9 cellular contexts compared by ENCODE assay signal in the genomic region with DNA sequence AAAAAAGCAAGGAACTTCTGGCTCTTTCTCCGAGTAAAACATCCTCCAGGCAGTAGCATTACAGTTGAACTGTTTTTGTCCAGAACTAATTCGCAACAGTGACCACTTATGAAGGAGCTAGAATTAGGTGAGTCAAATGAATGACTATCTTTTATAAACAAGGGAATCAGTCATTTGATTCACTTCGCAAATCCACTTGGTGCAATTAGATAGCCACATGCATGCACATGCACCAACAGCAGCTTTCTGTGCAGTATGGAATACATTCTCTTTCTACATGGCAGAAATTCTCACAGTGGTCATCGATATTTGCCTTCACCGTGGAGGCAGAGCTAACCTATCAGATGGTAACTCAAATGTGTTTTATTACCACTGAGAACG.
DNase-seq lines count a peak whose midpoint lies in the region; ATAC-seq lines count a peak whose summit lies in the region.
"Had no signal": no experiment of that assay in that cellular context is flagged by ENCODE, and none has a peak within 500 bp of the region (broad histone marks: within the 10 kb centered on the region; RNA-seq: fewer than 3 reads in every experiment).

No MANE protein-coding gene starts in this region.

- H3K4me1 ChIP-seq in BLaER1 treated with 17β-estradiol and CSF1 and Interleukin-3, amounts not matched to agents 10 nM and 100 nM: peaks cover 15 to 29% (median 22%) of the 10 kb centered on the region in 10 experiments

- H3K4me2 ChIP-seq in BLaER1 treated with 17β-estradiol and CSF1 and Interleukin-3, amounts not matched to agents 10 nM and 100 nM: peak overlapping the region; percentile 69 to 91 (median 81)

- peaks cover 26% of the 10 kb centered on the region for H3K4me1 Mint-ChIP-seq in central memory CD8-positive, alpha-beta T cell
- peaks cover 36 to 55% of the 10 kb centered on the region in 2 donors for H3K4me1 Mint-ChIP-seq in natural killer cell treated with Interleukin-12 subunit alpha and Interleukin-12 subunit beta and Interleukin-15 and Interleukin-18, amount 100 ng/mL, for 72 hours (ENCODE audit: low read depth in 2 of 2)
- H3K4me1 Mint-ChIP-seq: nephron progenitor cell had no signal

- peaks cover 0 to 24% (median 7%) of the 10 kb centered on the region in 11 experiments; a peak in 6 of 22 replicates for H3K36me3 ChIP-seq in BLaER1 treated with 17β-estradiol and CSF1 and Interleukin-3, amounts not matched to agents 10 nM and 100 nM

- H3K9me3 ChIP-seq in BLaER1 treated with 17β-estradiol and CSF1 and Interleukin-3, amounts not matched to agents 10 nM and 100 nM (replicated peaks in 1 of 11): no peaks in the 10 kb centered on the region

- peak overlapping the region in 5 of 10 experiments; percentile 37 to 60 (median 47); a peak in 8 of 20 replicates for H3K4me3 ChIP-seq in BLaER1 treated with 17β-estradiol and CSF1 and Interleukin-3, amounts not matched to agents 10 nM and 100 nM

- no peaks in the 10 kb centered on the region for H3K27me3 Mint-ChIP-seq in central memory CD8-positive, alpha-beta T cell
- no peaks in the 10 kb centered on the region for H3K27me3 Mint-ChIP-seq in natural killer cell treated with Interleukin-12 subunit alpha and Interleukin-12 subunit beta and Interleukin-15 and Interleukin-18, amount 100 ng/mL, for 72 hours

- H3K27ac Mint-ChIP-seq in central memory CD8-positive, alpha-beta T cell (ENCODE audit: low read depth): peak overlapping the region; percentile 83
- H3K27ac Mint-ChIP-seq in natural killer cell treated with Interleukin-12 subunit alpha and Interleukin-12 subunit beta and Interleukin-15 and Interleukin-18, amount 100 ng/mL, for 72 hours: peak overlapping the region; percentile 82 to 94

- peak overlapping the region in 5 of 11 experiments; percentile 46 to 75 (median 57); a peak in 5 of 22 replicates for H3K9ac ChIP-seq in BLaER1 treated with 17β-estradiol and CSF1 and Interleukin-3, amounts not matched to agents 10 nM and 100 nM

- no peaks in the 10 kb centered on the region for H3K27me3 ChIP-seq in BLaER1 treated with 17β-estradiol and CSF1 and Interleukin-3, amounts not matched to agents 10 nM and 100 nM

- no peaks in the 10 kb centered on the region for H4K20me1 ChIP-seq in BLaER1 treated with 17β-estradiol and CSF1 and Interleukin-3, amounts not matched to agents 10 nM and 100 nM

- no peak for DNase-seq in central memory CD8-positive, alpha-beta T cell (ENCODE audit: low spot score in 2 of 2)
- no peak for DNase-seq in natural killer cell treated with Interleukin-12 subunit alpha and Interleukin-12 subunit beta and Interleukin-15 and Interleukin-18, amount 100 ng/mL, for 72 hours (ENCODE audit: low spot score)
- no peak for DNase-seq in DMS114 treated with DMSO at 0.1 percent for 48 hours (lab: John Stamatoyannopoulos, UW; ENCODE audit: unreplicated experiment)
- DNase-seq in GF-D8 (lab: John Stamatoyannopoulos, UW): no peak
- no peak for DNase-seq in activated CD4-positive, CD25-positive, alpha-beta regulatory T cell (lab: John Stamatoyannopoulos, UW)
- DNase-seq: nephron progenitor cell had no signal

- peak; percentile 4 for ATAC-seq in HG03378 (IDR thresholded peaks at IDR 0.05; ENCODE audit: unreplicated experiment)
- peak; percentile 21 for ATAC-seq in central memory CD8-positive, alpha-beta T cell (replicated peaks; ENCODE audit: extremely low read depth, poor library complexity, severe bottlenecking)
- ATAC-seq in natural killer cell treated with Interleukin-12 subunit alpha and Interleukin-12 subunit beta and Interleukin-15 and Interleukin-18, amount 100 ng/mL, for 72 hours: no peak
- ATAC-seq in HG03108 (IDR thresholded peaks at IDR 0.05; ENCODE audit: unreplicated experiment): no peak

- H3K9me3 Mint-ChIP-seq in central memory CD8-positive, alpha-beta T cell: no peaks in the 10 kb centered on the region
- no peaks in the 10 kb centered on the region for H3K9me3 Mint-ChIP-seq in natural killer cell treated with Interleukin-12 subunit alpha and Interleukin-12 subunit beta and Interleukin-15 and Interleukin-18, amount 100 ng/mL, for 72 hours
- H3K9me3 Mint-ChIP-seq: nephron progenitor cell had no signal

- peak overlapping the region in 10 of 11 experiments; percentile 61 to 84 (median 72); a peak in 20 of 22 replicates for H3K27ac ChIP-seq in BLaER1 treated with 17β-estradiol and CSF1 and Interleukin-3, amounts not matched to agents 10 nM and 100 nM

- peaks cover 10% of the 10 kb centered on the region for H3K36me3 Mint-ChIP-seq in central memory CD8-positive, alpha-beta T cell (ENCODE audit: insufficient read depth)
- peaks cover 36% of the 10 kb centered on the region for H3K36me3 Mint-ChIP-seq in natural killer cell treated with Interleukin-12 subunit alpha and Interleukin-12 subunit beta and Interleukin-15 and Interleukin-18, amount 100 ng/mL, for 72 hours

- H3K4me3 Mint-ChIP-seq in central memory CD8-positive, alpha-beta T cell: peak overlapping the region; percentile 68
- H3K4me3 Mint-ChIP-seq in natural killer cell treated with Interleukin-12 subunit alpha and Interleukin-12 subunit beta and Interleukin-15 and Interleukin-18, amount 100 ng/mL, for 72 hours: peak overlapping the region; percentile 83
- H3K4me3 Mint-ChIP-seq: nephron progenitor cell had no signal

Comparison
In these comparisons a context has a peak if more than half of its experiments do, and no peak if none do; other contexts are left out.
1. ATAC-seq: peak in HG03378 (single experiment) and central memory CD8-positive, alpha-beta T cell (single experiment); none in natural killer cell treated with Interleukin-12 subunit alpha and Interleukin-12 subunit beta and Interleukin-15 and Interleukin-18, amount 100 ng/mL, for 72 hours (0 of 2) and HG03108 (single experiment).